In the genomic region with DNA sequence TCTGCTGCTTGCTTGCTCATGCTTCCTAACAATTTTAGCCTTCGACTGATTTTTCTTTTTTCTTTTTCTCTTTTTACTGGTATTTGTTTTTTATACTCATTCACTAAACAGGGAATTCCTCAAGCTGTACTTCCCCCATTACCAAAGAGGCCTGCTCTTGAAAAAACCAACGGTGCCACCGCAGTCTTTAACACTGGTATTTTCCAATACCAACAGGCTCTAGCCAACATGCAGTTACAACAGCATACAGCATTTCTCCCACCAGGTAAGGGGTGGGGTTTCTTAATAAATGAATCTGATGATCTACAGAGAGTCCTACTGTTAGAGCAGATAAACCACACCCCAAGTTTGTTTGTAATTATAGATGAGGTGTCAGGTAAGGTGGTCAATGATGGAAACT, we compare ENCODE assay signal across 18 cellular contexts.
DNase-seq lines count a peak whose midpoint lies in the region; ATAC-seq and TF ChIP-seq lines count a peak whose summit lies in the region.
"Had no signal": no experiment of that assay in that cellular context is flagged by ENCODE, and none has a peak within 500 bp of the region (broad histone marks: within the 10 kb centered on the region; RNA-seq: fewer than 3 reads in every experiment).

No MANE protein-coding gene starts in this region.

- intact Hi-C loops in dorsolateral prefrontal cortex (cut with DNase I) = loop anchor here (5.0 to 10.0 kb wide), 2 partner anchors 63 to 220 kb away; no protein-coding TSS in a partner anchor

- H3K4me3 ChIP-seq in dorsolateral prefrontal cortex = peak overlapping the region in 2 of 59 donors; percentile 1 to 3
- H3K4me3 ChIP-seq: hepatocyte, SJCRH30 had no signal

- H3K9me3 Mint-ChIP-seq in activated CD4-positive, alpha-beta T cell treated with anti-CD3 and anti-CD28 coated beads, Interleukin-2, amount 10 ng/mL, durations not matched to agents 7 days and 5 days = no peaks in the 10 kb centered on the region
- no peaks in the 10 kb centered on the region for H3K9me3 Mint-ChIP-seq in stimulated activated memory B cell treated with anti-CD40 and anti-IgM and Interleukin-4, amounts not matched to agents 10 μg/mL and 1 μg/mL and 100 μg/mL, for 72 hours
- H3K9me3 Mint-ChIP-seq: mesothelial cell of epicardium, type B pancreatic cell had no signal

- peak overlapping the region in 37 of 59 donors; percentile 1 to 78 (median 40) for H3K27ac ChIP-seq in dorsolateral prefrontal cortex
- H3K27ac ChIP-seq: C4-2B, hepatocyte, SJCRH30 had no signal

- peaks cover 60% of the 10 kb centered on the region for H3K36me3 Mint-ChIP-seq in activated CD4-positive, alpha-beta T cell treated with anti-CD3 and anti-CD28 coated beads, Interleukin-2, amount 10 ng/mL, durations not matched to agents 7 days and 5 days (ENCODE audit: low read depth)
- H3K36me3 Mint-ChIP-seq in T-helper 17 cell (ENCODE audit: low read depth) = peaks cover 9% of the 10 kb centered on the region
- peaks cover 37% of the 10 kb centered on the region for H3K36me3 Mint-ChIP-seq in stimulated activated memory B cell treated with anti-CD40 and anti-IgM and Interleukin-4, amounts not matched to agents 10 μg/mL and 1 μg/mL and 100 μg/mL, for 72 hours

- POLR2A ChIA-PET in activated CD4-positive, alpha-beta T cell treated with anti-CD3 and anti-CD28 coated beads, Interleukin-2, amount 10 ng/mL, durations not matched to agents 7 days and 5 days (lab: Charles Lee) = no interaction called here

- TF ChIP-seq CTCF in dorsolateral prefrontal cortex (IDR thresholded peaks at IDR 0.05 in 54 of 56, conservative IDR thresholded peaks at IDR 0.05 in 2 of 56; ENCODE audit: low read depth in 1 of 56, partially characterized antibody in 56 of 56) = no peak

- H3K9me3 ChIP-seq in T-helper 17 cell (ENCODE audit: control insufficient read depth, low read length, poor library complexity, severe bottlenecking) = no peaks in the 10 kb centered on the region
- H3K9me3 ChIP-seq: SJCRH30 had no signal

- peaks cover 43% of the 10 kb centered on the region for H3K4me1 Mint-ChIP-seq in activated CD4-positive, alpha-beta T cell treated with anti-CD3 and anti-CD28 coated beads, Interleukin-2, amount 10 ng/mL, durations not matched to agents 7 days and 5 days
- H3K4me1 Mint-ChIP-seq in T-helper 17 cell = peaks cover 50% of the 10 kb centered on the region
- H3K4me1 Mint-ChIP-seq in stimulated activated memory B cell treated with anti-CD40 and anti-IgM and Interleukin-4, amounts not matched to agents 10 μg/mL and 1 μg/mL and 100 μg/mL, for 72 hours = peaks cover 47% of the 10 kb centered on the region

- no peaks in the 10 kb centered on the region for H3K27me3 Mint-ChIP-seq in activated CD4-positive, alpha-beta T cell treated with anti-CD3 and anti-CD28 coated beads, Interleukin-2, amount 10 ng/mL, durations not matched to agents 7 days and 5 days
- no peaks in the 10 kb centered on the region for H3K27me3 Mint-ChIP-seq in T-helper 17 cell
- H3K27me3 Mint-ChIP-seq in stimulated activated memory B cell treated with anti-CD40 and anti-IgM and Interleukin-4, amounts not matched to agents 10 μg/mL and 1 μg/mL and 100 μg/mL, for 72 hours = no peaks in the 10 kb centered on the region
- H3K27me3 Mint-ChIP-seq: type B pancreatic cell had no signal

- no peaks in the 10 kb centered on the region for H3K27me3 ChIP-seq in dorsolateral prefrontal cortex
- H3K27me3 ChIP-seq: hepatocyte, SJCRH30 had no signal

- DNase-seq in activated CD4-positive, alpha-beta T cell treated with anti-CD3 and anti-CD28 coated beads, Interleukin-2, amount 10 ng/mL, durations not matched to agents 7 days and 5 days = no peak
- DNase-seq in activated CD4-positive, alpha-beta T cell treated with anti-CD3 and anti-CD28 coated beads for 1 hour = no peak
- DNase-seq in T-helper 17 cell = no peak
- no peak for DNase-seq in dorsolateral prefrontal cortex
- no peak for DNase-seq in NOMO-1 treated with dmso at 0.1 percent for 144 hours (lab: John Stamatoyannopoulos, UW; ENCODE audit: unreplicated experiment)
- no peak for DNase-seq in GF-D8 (lab: John Stamatoyannopoulos, UW)
- DNase-seq: IMR-90; kidney; NCI-H187 treated with DMSO at 0.1 percent for 48 hours; occipital lobe; SJCRH30; stimulated activated CD4-positive, alpha-beta T cell treated with anti-CD3 and anti-CD28 coated beads, Interleukin-2, amount 100 ng/mL, for 48 hours had no signal

- no peak overlapping the region for H3K4me3 Mint-ChIP-seq in activated CD4-positive, alpha-beta T cell treated with anti-CD3 and anti-CD28 coated beads, Interleukin-2, amount 10 ng/mL, durations not matched to agents 7 days and 5 days
- no peak overlapping the region for H3K4me3 Mint-ChIP-seq in T-helper 17 cell
- H3K4me3 Mint-ChIP-seq in stimulated activated memory B cell treated with anti-CD40 and anti-IgM and Interleukin-4, amounts not matched to agents 10 μg/mL and 1 μg/mL and 100 μg/mL, for 72 hours = peak overlapping the region; percentile 43
- H3K4me3 Mint-ChIP-seq: mesothelial cell of epicardium, type B pancreatic cell had no signal

- ATAC-seq in T-helper 17 cell (peak; percentile 83), GM18870 (IDR thresholded peaks at IDR 0.05; ENCODE audit: unreplicated experiment) (no peak)
- no peak for ATAC-seq in stimulated activated memory B cell treated with anti-CD40 and anti-IgM and Interleukin-4, amounts not matched to agents 10 μg/mL and 1 μg/mL and 100 μg/mL, for 72 hours

- H3K27ac Mint-ChIP-seq in activated CD4-positive, alpha-beta T cell treated with anti-CD3 and anti-CD28 coated beads, Interleukin-2, amount 10 ng/mL, durations not matched to agents 7 days and 5 days = peak overlapping the region; percentile 27
- H3K27ac Mint-ChIP-seq in T-helper 17 cell = peak overlapping the region; percentile 97
- peak overlapping the region; percentile 89 for H3K27ac Mint-ChIP-seq in stimulated activated memory B cell treated with anti-CD40 and anti-IgM and Interleukin-4, amounts not matched to agents 10 μg/mL and 1 μg/mL and 100 μg/mL, for 72 hours
- H3K27ac Mint-ChIP-seq: mesothelial cell of epicardium, type B pancreatic cell had no signal

- CTCF ChIA-PET in activated CD4-positive, alpha-beta T cell treated with anti-CD3 and anti-CD28 coated beads, Interleukin-2, amount 10 ng/mL, durations not matched to agents 7 days and 5 days (lab: Charles Lee) = no interaction called here

Comparison
In these comparisons a context has a peak if more than half of its experiments do, and no peak if none do; other contexts are left out.
1. H3K27ac Mint-ChIP-seq: peak in every context shown above with its lines; median percentile 97 in T-helper 17 cell; 89 in stimulated activated memory B cell treated with anti-CD40 and anti-IgM and Interleukin-4, amounts not matched to agents 10 μg/mL and 1 μg/mL and 100 μg/mL, for 72 hours; 27 in activated CD4-positive, alpha-beta T cell treated with anti-CD3 and anti-CD28 coated beads, Interleukin-2, amount 10 ng/mL, durations not matched to agents 7 days and 5 days.